ENCODE assay signal across 12 cellular contexts in genomic region chr1:91098299-91098901, GRCh38.
DNase-seq lines count a peak whose midpoint lies in the region; ATAC-seq and TF ChIP-seq lines count a peak whose summit lies in the region.
"Had no signal": no experiment of that assay in that cellular context is flagged by ENCODE, and none has a peak within 500 bp of the region (broad histone marks: within the 10 kb centered on the region; RNA-seq: fewer than 3 reads in every experiment).

No MANE protein-coding gene starts in this region.

- no peak overlapping the region for H3K9ac ChIP-seq in HCT116 (ENCODE audit: low read length)

- ATAC-seq in HCT116: no peak
- ATAC-seq in psoas muscle: no peak
- no peak for ATAC-seq in GM19463 (IDR thresholded peaks at IDR 0.05; ENCODE audit: unreplicated experiment)
- ATAC-seq: activated CD8-positive, alpha-beta T cell treated with anti-CD3 and anti-CD28 coated beads for 36 hours had no signal

- RAD21 ChIA-PET in HCT116 (lab: Charles Lee; ENCODE audit: low non-redundant PET in 1 of 2, low total read pairs in 2 of 2, uncharacterized antibody in 2 of 2, unreplicated experiment in 2 of 2): no interaction called here

- DNase-seq in DMS153 (lab: John Stamatoyannopoulos, UW) (peak; percentile 80), HCT116 (ENCODE audit: low read depth, low spot score) (no peak), SJCRH30 (peak; percentile 17 to 46), islet precursor cell (peak; percentile 90), MV-4-11 (lab: John Stamatoyannopoulos, UW) (no peak), psoas muscle (no peak)
- DNase-seq: activated CD8-positive, alpha-beta T cell treated with anti-CD3 and anti-CD28 coated beads for 36 hours; BE2C; stimulated activated naive CD4-positive, alpha-beta T cell; upper lobe of left lung had no signal

- BruUV-seq in HCT116 (replicated peaks; lab: Mats Ljungman, UMichigan): no TSS peak

- H3K9me2 ChIP-seq in HCT116 (ENCODE audit: insufficient read depth): no peaks in the 10 kb centered on the region

- no peaks in the 10 kb centered on the region for H3K36me3 ChIP-seq in HCT116 (ENCODE audit: control insufficient read depth in 1 of 2, insufficient read depth in 2 of 2, low read length in 2 of 2)
- H3K36me3 ChIP-seq in SJCRH30: no peaks in the 10 kb centered on the region
- H3K36me3 ChIP-seq in psoas muscle (ENCODE audit: insufficient read depth in 1 of 2, low read depth in 1 of 2): no peaks in the 10 kb centered on the region
- H3K36me3 ChIP-seq: BE2C, upper lobe of left lung had no signal

- peak overlapping the region; percentile 26; the same call in 1 of the 2 replicates for H3K4me2 ChIP-seq in HCT116 (ENCODE audit: low read length)

- TF ChIP-seq RAD21 in HCT116 (IDR thresholded peaks at IDR 0.05; ENCODE audit: low read depth): no peak

- POLR2A ChIA-PET in HCT116 (lab: Charles Lee): no interaction called here

- intact Hi-C loops in HCT116 (cut with micrococcal nuclease): no loop called here
- intact Hi-C loops in psoas muscle (cut with DNase I): no loop called here

- H3K9me3 ChIP-seq in HCT116 (ENCODE audit: control insufficient read depth in 1 of 2, insufficient read depth in 1 of 2, low read depth in 1 of 2, low read length in 2 of 2) (no peaks in the 10 kb centered on the region), SJCRH30 (replicated peaks) (no peaks in the 10 kb centered on the region), psoas muscle (no peaks in the 10 kb centered on the region)
- H3K9me3 ChIP-seq: BE2C, upper lobe of left lung had no signal

- H2AFZ ChIP-seq in HCT116 (ENCODE audit: low read depth, low read length, poor library complexity, severe bottlenecking): peak overlapping the region; percentile 16

- WGBS in psoas muscle, 3 donors: 74 to 78% (median 77%) methylated on average over 3 of the region's 3 CpGs

- no peak for TF ChIP-seq POLR2A in HCT116 (IDR thresholded peaks at IDR 0.05; ENCODE audit: borderline replicate concordance, extremely low read depth, insufficient read depth, insufficient read length)

- peaks cover 0 to 19% of the 10 kb centered on the region in 2 experiments; a peak in 3 of 4 replicates for H3K4me1 ChIP-seq in HCT116 (ENCODE audit: control insufficient read depth in 1 of 2, insufficient read depth in 2 of 2, low read length in 2 of 2)
- H3K4me1 ChIP-seq in SJCRH30: peaks cover 15% of the 10 kb centered on the region
- H3K4me1 ChIP-seq in psoas muscle: no peaks in the 10 kb centered on the region
- H3K4me1 ChIP-seq: BE2C, upper lobe of left lung had no signal

- H3K27me3 ChIP-seq in HCT116 (ENCODE audit: insufficient read depth, low read length) (no peaks in the 10 kb centered on the region), SJCRH30 (no peaks in the 10 kb centered on the region; the same call in 1 of the 2 replicates), psoas muscle (ENCODE audit: insufficient read depth in 3 of 3, low read length in 2 of 3) (no peaks in the 10 kb centered on the region)
- H3K27me3 ChIP-seq: BE2C, upper lobe of left lung had no signal

- no peaks in the 10 kb centered on the region for H3K79me2 ChIP-seq in HCT116 (ENCODE audit: insufficient read depth, low read length)

- no peaks in the 10 kb centered on the region for H4K20me1 ChIP-seq in HCT116 (ENCODE audit: insufficient read depth)

- H3K27ac ChIP-seq in HCT116 (ENCODE audit: low read depth, low read length): no peak overlapping the region
- H3K27ac ChIP-seq in SJCRH30: peak overlapping the region; percentile 35; the same call in 1 of the 2 replicates
- H3K27ac ChIP-seq in psoas muscle: no peak overlapping the region
- H3K27ac ChIP-seq: epithelial cell of prostate, upper lobe of left lung had no signal

- TF ChIP-seq CTCF in HCT116 (IDR thresholded peaks at IDR 0.05 in 2 of 3, conservative IDR thresholded peaks at IDR 0.05 in 1 of 3; ENCODE audit: borderline replicate concordance in 1 of 3, insufficient read depth in 1 of 3, low read depth in 2 of 3, low read length in 2 of 3) (no peak), psoas muscle (IDR thresholded peaks at IDR 0.05) (no peak)

- no peak overlapping the region for H3K4me3 ChIP-seq in HCT116 (replicated peaks in 1 of 2; ENCODE audit: low read depth in 1 of 2, low read length in 2 of 2)
- H3K4me3 ChIP-seq in SJCRH30: no peak overlapping the region
- H3K4me3 ChIP-seq in psoas muscle: no peak overlapping the region
- H3K4me3 ChIP-seq: upper lobe of left lung had no signal

- CTCF ChIA-PET in HCT116 (lab: Charles Lee): no interaction called here

TF ChIP-seq in HCT116, 20 proteins besides CTCF, POLR2A, EP300 and RAD21:
- no peak for TF ChIP-seq ZNF274 (IDR thresholded peaks at IDR 0.05; ENCODE audit: low read depth, low read length)
- TF ChIP-seq, protein P1, sequence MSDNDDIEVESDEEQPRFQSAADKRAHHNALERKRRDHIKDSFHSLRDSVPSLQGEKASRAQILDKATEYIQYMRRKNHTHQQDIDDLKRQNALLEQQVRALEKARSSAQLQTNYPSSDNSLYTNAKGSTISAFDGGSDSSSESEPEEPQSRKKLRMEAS (IDR thresholded peaks at IDR 0.05): no peak
- TF ChIP-seq CBX3 (IDR thresholded peaks at IDR 0.05; ENCODE audit: low read depth): no peak
- TF ChIP-seq FOSL1 (IDR thresholded peaks at IDR 0.05; ENCODE audit: low read depth): 0 out of 2 replicates have a peak, but pooled peaks have one; percentile 10
TF ChIP-seq in HCT116: peak in this region for 1.

Comparison
In these comparisons a context has a peak if more than half of its experiments do, and no peak if none do; other contexts are left out.
1. DNase-seq: peak in DMS153 (single experiment), SJCRH30 (2 of 2) and islet precursor cell (single experiment); none in HCT116 (single experiment), MV-4-11 (single experiment) and psoas muscle (0 of 2).